2 cellular contexts compared by ENCODE assay signal in genomic region chr16:48434653-48435318, GRCh38.
A peak's percentile ranks its signal among the peaks of the same experiment; 100 is the strongest.
TF ChIP-seq lines count a peak whose summit lies in the region.

No MANE protein-coding gene starts in this region.

TF ChIP-seq in IMR-90, 13 proteins besides CTCF, POLR2A, EP300 and RAD21 (continued from another document):
- TF ChIP-seq ELK1 (IDR thresholded peaks at IDR 0.05; ENCODE audit: borderline replicate concordance, low read depth, low read length) (no peak), USF2 (IDR thresholded peaks at IDR 0.05; ENCODE audit: low read depth, low read length) (no peak), MAZ (IDR thresholded peaks at IDR 0.05; ENCODE audit: borderline replicate concordance, low read depth, low read length) (no peak), FOS (IDR thresholded peaks at IDR 0.05; ENCODE audit: low read depth, low read length) (peak; percentile 42; the same call in 1 of the 2 replicates), BHLHE40 (IDR thresholded peaks at IDR 0.05; ENCODE audit: low read depth, low read length) (peak; percentile 69), CEBPB (IDR thresholded peaks at IDR 0.05; ENCODE audit: low read depth, low read length) (peak; percentile 80), SMC3 (IDR thresholded peaks at IDR 0.05; ENCODE audit: low read depth, low read length) (no peak), MXI1 (IDR thresholded peaks at IDR 0.05; ENCODE audit: borderline replicate concordance, low read depth, low read length) (no peak), RFX5 (IDR thresholded peaks at IDR 0.05; ENCODE audit: low read depth, low read length) (no peak)

TF ChIP-seq in liver, 16 proteins besides CTCF, POLR2A, EP300 and RAD21 (continued from another document):
- TF ChIP-seq MAX (IDR thresholded peaks at IDR 0.05) (no peak), JUND (IDR thresholded peaks at IDR 0.05) (no peak), ATF3 (IDR thresholded peaks at IDR 0.05) (no peak), HNF4A (conservative IDR thresholded peaks at IDR 0.05) (peak in 1 of 2 donors; percentile 24)
TF ChIP-seq in liver: peak in this region for 2.
